19 cellular contexts compared by ENCODE assay signal in the genomic region with DNA sequence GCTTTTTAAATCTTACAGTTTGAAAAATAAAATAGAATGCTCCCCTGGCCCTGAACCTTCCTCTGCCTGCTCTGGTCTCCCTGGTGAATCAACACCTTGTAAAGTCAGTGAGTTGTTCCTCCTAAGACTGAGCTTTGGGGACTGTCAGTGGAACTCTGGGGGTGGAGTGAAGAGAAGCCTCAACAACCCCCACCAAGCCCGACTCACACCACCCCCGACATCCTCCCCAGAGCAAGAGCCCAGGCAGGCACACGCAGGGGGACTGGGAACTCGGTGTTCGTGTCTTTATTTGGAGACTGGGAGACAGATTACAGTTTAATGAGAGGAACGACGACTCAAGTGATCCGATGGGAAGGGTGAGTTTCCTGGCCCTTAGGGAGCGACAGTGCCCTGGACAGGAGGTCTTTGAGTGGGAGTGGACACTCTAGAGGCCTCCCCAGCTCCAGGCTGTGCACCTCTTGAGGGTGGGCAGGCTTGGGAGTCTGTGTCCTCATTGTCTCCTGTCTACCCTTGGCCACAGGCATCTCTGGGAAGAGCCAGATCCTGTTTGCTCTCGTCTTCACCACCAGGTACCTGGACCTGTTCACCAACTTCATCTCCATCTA. TPM values are rescaled to one million over a fixed set of nuclear protein-coding genes. Genes with fewer than 3 reads are reported as not detected.
"Had no signal": no experiment of that assay in that cellular context is flagged by ENCODE, and none has a peak within 500 bp of the region (broad histone marks: within the 10 kb centered on the region; RNA-seq: fewer than 3 reads in every experiment).

No MANE protein-coding gene starts in this region.

- H3K36me3 ChIP-seq: neural progenitor cell, thyroid gland had no signal

- H3K27ac Mint-ChIP-seq: activated naive CD8-positive, alpha-beta T cell; neural progenitor cell had no signal

- H3K4me1 ChIP-seq: neural progenitor cell, thyroid gland had no signal

- H3K4me3 Mint-ChIP-seq: activated naive CD8-positive, alpha-beta T cell; neural progenitor cell had no signal

- H3K9ac ChIP-seq: neural progenitor cell had no signal

- H3K9me3 ChIP-seq: thyroid gland had no signal

- H3K4me3 ChIP-seq: neural progenitor cell, thyroid gland had no signal

- H3K27me3 ChIP-seq: thyroid gland had no signal

- FAIRE-seq: islet of Langerhans, urothelium cell line had no signal

- H3K36me3 Mint-ChIP-seq: activated naive CD8-positive, alpha-beta T cell; neural progenitor cell had no signal

- H3K9me3 Mint-ChIP-seq: neural progenitor cell had no signal

- DNase-seq: activated CD4-positive, alpha-beta T cell treated with anti-CD3 and anti-CD28 coated beads for 48 hours; activated CD4-positive, CD25-positive, alpha-beta regulatory T cell; activated CD8-positive, alpha-beta memory T cell treated with anti-CD3 and anti-CD28 coated beads, Interleukin-2, amount 50 U/mL, for 48 hours; foreskin fibroblast; hippocampal formation; retina; stimulated activated CD8-positive, alpha-beta memory T cell treated with anti-CD3 and anti-CD28 coated beads, Interleukin-4, amount 100 ng/mL, for 48 hours; stimulated activated naive CD4-positive, alpha-beta T cell treated with Interleukin-2 at 50 U/mL for 16 hours; T-helper 1 cell; T1000; thyroid gland had no signal

- H3K27me3 Mint-ChIP-seq: activated naive CD8-positive, alpha-beta T cell had no signal

- H3K27ac ChIP-seq: epithelial cell of prostate, neural progenitor cell, thyroid gland had no signal

RNA-seq across cellular contexts. Expression of gene KCNJ4, which starts 19.1 kb away (rescaled TPM):
- total RNA-seq: dermis microvascular lymphatic vessel endothelial cell, lung microvascular endothelial cell, subcutaneous adipose tissue, thyroid gland had no signal
